In genomic region chr3:178084938-178085816, GRCh38 we compare ENCODE assay signal across 9 cellular contexts.
DNase-seq lines count a peak whose midpoint lies in the region; ATAC-seq, FAIRE-seq and TF ChIP-seq lines count a peak whose summit lies in the region.
"Had no signal": no experiment of that assay in that cellular context is flagged by ENCODE, and none has a peak within 500 bp of the region (broad histone marks: within the 10 kb centered on the region; RNA-seq: fewer than 3 reads in every experiment).

No MANE protein-coding gene starts in this region.

- ATAC-seq in Panc1 (no peak), HG03280 (IDR thresholded peaks at IDR 0.05; ENCODE audit: unreplicated experiment) (no peak)

- H3K9me3 ChIP-seq in Panc1 (ENCODE audit: control insufficient read depth, insufficient read depth, low read depth, low read length) = no peaks in the 10 kb centered on the region
- H3K9me3 ChIP-seq in kidney (ENCODE audit: control insufficient read depth in 1 of 2, low read length in 2 of 2) = no peaks in the 10 kb centered on the region

- peaks cover 20% of the 10 kb centered on the region for H3K4me1 ChIP-seq in Panc1 (ENCODE audit: control insufficient read depth, insufficient read depth, low read length)
- peaks cover 7 to 17% of the 10 kb centered on the region in 2 donors for H3K4me1 ChIP-seq in kidney (ENCODE audit: control insufficient read depth in 1 of 2, insufficient read depth in 1 of 2, low read depth in 1 of 2, low read length in 2 of 2)

- in situ Hi-C loops in Panc1 (cut with HindIII; ENCODE audit: low pct_unique_long_range_greater_than_20kb, low sequenced_read_pairs) = no loop called here

- H3K27me3 ChIP-seq in Panc1 (ENCODE audit: control insufficient read depth, insufficient read depth, low read length) = no peaks in the 10 kb centered on the region

- no peaks in the 10 kb centered on the region for H3K36me3 ChIP-seq in Panc1 (ENCODE audit: control insufficient read depth, insufficient read depth, low read length)
- H3K36me3 ChIP-seq in kidney (ENCODE audit: control insufficient read depth in 1 of 2, insufficient read depth in 2 of 2, low read length in 2 of 2) = no peaks in the 10 kb centered on the region

- CTCF ChIA-PET in Panc1 (lab: Charles Lee) = no interaction called here

- POLR2A ChIA-PET in Panc1 (lab: Charles Lee) = no interaction called here

- H3K27ac ChIP-seq in Panc1 (ENCODE audit: low read length) = peak overlapping the region; percentile 57; the same call in 1 of the 2 replicates
- H3K27ac ChIP-seq in caudate nucleus (ENCODE audit: low read depth, low read length) = peak overlapping the region; percentile 96
- no peak overlapping the region for H3K27ac ChIP-seq in kidney (ENCODE audit: low read depth in 2 of 2, low read length in 2 of 2)
- peak overlapping the region in 11 of 21 experiments; percentile 2 to 54 (median 37) for H3K27ac ChIP-seq in skin epidermis

- peak; percentile 6 to 22 for DNase-seq in activated CD4-positive, alpha-beta T cell treated with anti-CD3 and anti-CD28 coated beads for 24 hours (ENCODE audit: low read depth in 2 of 2)
- DNase-seq in activated CD4-positive, alpha-beta T cell treated with anti-CD3 and anti-CD28 coated beads for 1 hour = no peak
- DNase-seq in Panc1 (ENCODE audit: low read depth, low spot score) = no peak
- peak; percentile 6 to 95 (median 78) for DNase-seq in caudate nucleus (lab: John Stamatoyannopoulos, UW)
- peak; percentile 89 for DNase-seq in kidney
- no peak for DNase-seq in AML-193 (lab: John Stamatoyannopoulos, UW)

- H3K4me3 ChIP-seq in Panc1 (ENCODE audit: low read depth in 2 of 2, low read length in 2 of 2) (no peak overlapping the region), kidney (ENCODE audit: low read length in 2 of 2) (no peak overlapping the region), skin epidermis (no peak overlapping the region)

- no TSS peak for BruUV-seq in Panc1 (replicated peaks; lab: Mats Ljungman, UMichigan)

- intact Hi-C loops in Panc1 (cut with micrococcal nuclease; ENCODE audit: unreplicated experiment) (no loop called here), kidney (cut with DNase I) (no loop called here)

- TF ChIP-seq CTCF in Panc1 (IDR thresholded peaks at IDR 0.05) (no peak), kidney (IDR thresholded peaks at IDR 0.05; ENCODE audit: borderline replicate concordance, extremely low read depth, insufficient read depth) (no peak)

- no peak for FAIRE-seq in kidney (lab: Jason Lieb, UNC)
- FAIRE-seq: A204.1 had no signal

- no peak overlapping the region for H3K9ac ChIP-seq in kidney (ENCODE audit: low read length in 2 of 2)

Comparison
In these comparisons a context has a peak if more than half of its experiments do, and no peak if none do; other contexts are left out.
1. DNase-seq: peak in activated CD4-positive, alpha-beta T cell treated with anti-CD3 and anti-CD28 coated beads for 24 hours (2 of 2), caudate nucleus (61 of 61) and kidney (single experiment); none in activated CD4-positive, alpha-beta T cell treated with anti-CD3 and anti-CD28 coated beads for 1 hour (single experiment), Panc1 (single experiment) and AML-193 (0 of 2).
2. H3K27ac ChIP-seq: peak in Panc1 (single experiment), caudate nucleus (single experiment) and skin epidermis (11 of 21); none in kidney (0 of 2).